Comparison of ENCODE assay signal across 1 cellular context in the genomic region with DNA sequence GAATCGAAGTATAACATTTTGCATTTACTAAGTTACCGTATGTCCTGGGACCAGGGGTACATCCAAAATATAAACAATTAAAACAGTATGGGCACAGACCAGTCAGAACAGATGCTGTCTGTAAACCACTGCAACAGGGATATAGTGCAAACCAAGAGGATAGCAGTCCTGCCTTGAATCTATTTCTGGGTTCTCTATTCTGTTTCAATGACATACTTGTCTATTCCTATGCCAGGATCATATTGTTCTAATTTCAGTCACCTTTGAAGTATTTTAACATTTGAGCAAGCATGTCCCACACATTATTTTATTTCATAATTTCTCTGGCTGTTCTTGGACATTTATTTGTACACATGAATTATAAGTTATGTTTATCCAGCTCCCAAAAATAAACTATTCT.
TF ChIP-seq lines count a peak whose summit lies in the region.

No MANE protein-coding gene starts in this region.

TF ChIP-seq in K562, 482 proteins besides CTCF, POLR2A, EP300 and RAD21:
- TF ChIP-seq ZNF57 (CRISPR knock-in tag; IDR thresholded peaks at IDR 0.05), result no peak
- TF ChIP-seq ADNP (tag; IDR thresholded peaks at IDR 0.05), result no peak
- no peak for TF ChIP-seq BACH1 (tag; IDR thresholded peaks at IDR 0.05)
- TF ChIP-seq, protein P1, sequence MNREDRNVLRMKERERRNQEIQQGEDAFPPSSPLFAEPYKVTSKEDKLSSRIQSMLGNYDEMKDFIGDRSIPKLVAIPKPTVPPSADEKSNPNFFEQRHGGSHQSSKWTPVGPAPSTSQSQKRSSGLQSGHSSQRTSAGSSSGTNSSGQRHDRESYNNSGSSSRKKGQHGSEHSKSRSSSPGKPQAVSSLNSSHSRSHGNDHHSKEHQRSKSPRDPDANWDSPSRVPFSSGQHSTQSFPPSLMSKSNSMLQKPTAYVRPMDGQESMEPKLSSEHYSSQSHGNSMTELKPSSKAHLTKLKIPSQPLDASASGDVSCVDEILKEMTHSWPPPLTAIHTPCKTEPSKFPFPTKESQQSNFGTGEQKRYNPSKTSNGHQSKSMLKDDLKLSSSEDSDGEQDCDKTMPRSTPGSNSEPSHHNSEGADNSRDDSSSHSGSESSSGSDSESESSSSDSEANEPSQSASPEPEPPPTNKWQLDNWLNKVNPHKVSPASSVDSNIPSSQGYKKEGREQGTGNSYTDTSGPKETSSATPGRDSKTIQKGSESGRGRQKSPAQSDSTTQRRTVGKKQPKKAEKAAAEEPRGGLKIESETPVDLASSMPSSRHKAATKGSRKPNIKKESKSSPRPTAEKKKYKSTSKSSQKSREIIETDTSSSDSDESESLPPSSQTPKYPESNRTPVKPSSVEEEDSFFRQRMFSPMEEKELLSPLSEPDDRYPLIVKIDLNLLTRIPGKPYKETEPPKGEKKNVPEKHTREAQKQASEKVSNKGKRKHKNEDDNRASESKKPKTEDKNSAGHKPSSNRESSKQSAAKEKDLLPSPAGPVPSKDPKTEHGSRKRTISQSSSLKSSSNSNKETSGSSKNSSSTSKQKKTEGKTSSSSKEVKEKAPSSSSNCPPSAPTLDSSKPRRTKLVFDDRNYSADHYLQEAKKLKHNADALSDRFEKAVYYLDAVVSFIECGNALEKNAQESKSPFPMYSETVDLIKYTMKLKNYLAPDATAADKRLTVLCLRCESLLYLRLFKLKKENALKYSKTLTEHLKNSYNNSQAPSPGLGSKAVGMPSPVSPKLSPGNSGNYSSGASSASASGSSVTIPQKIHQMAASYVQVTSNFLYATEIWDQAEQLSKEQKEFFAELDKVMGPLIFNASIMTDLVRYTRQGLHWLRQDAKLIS (CRISPR knock-in tag; IDR thresholded peaks at IDR 0.05), result no peak
- no peak for TF ChIP-seq RBM15 (IDR thresholded peaks at IDR 0.05; ENCODE audit: insufficient read depth, low read length)
- TF ChIP-seq, protein P2, sequence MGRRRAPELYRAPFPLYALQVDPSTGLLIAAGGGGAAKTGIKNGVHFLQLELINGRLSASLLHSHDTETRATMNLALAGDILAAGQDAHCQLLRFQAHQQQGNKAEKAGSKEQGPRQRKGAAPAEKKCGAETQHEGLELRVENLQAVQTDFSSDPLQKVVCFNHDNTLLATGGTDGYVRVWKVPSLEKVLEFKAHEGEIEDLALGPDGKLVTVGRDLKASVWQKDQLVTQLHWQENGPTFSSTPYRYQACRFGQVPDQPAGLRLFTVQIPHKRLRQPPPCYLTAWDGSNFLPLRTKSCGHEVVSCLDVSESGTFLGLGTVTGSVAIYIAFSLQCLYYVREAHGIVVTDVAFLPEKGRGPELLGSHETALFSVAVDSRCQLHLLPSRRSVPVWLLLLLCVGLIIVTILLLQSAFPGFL (CRISPR knock-in tag; IDR thresholded peaks at IDR 0.05), result no peak
- no peak for TF ChIP-seq SIX5 (IDR thresholded peaks at IDR 0.05; ENCODE audit: borderline replicate concordance in 1 of 2, insufficient read depth in 1 of 2, low read depth in 1 of 2, low read length in 2 of 2)
- no peak for TF ChIP-seq ETS2 (tag; IDR thresholded peaks at IDR 0.05; ENCODE audit: borderline replicate concordance, poor library complexity, severe bottlenecking)
- TF ChIP-seq TGIF2 (CRISPR knock-in tag; IDR thresholded peaks at IDR 0.05), result no peak
- TF ChIP-seq, protein P3, sequence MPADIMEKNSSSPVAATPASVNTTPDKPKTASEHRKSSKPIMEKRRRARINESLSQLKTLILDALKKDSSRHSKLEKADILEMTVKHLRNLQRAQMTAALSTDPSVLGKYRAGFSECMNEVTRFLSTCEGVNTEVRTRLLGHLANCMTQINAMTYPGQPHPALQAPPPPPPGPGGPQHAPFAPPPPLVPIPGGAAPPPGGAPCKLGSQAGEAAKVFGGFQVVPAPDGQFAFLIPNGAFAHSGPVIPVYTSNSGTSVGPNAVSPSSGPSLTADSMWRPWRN (IDR thresholded peaks at IDR 0.05; ENCODE audit: low read depth), result no peak
- TF ChIP-seq EP400 (IDR thresholded peaks at IDR 0.05), result no peak
- TF ChIP-seq, protein P4, sequence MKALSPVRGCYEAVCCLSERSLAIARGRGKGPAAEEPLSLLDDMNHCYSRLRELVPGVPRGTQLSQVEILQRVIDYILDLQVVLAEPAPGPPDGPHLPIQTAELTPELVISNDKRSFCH (CRISPR knock-in tag; IDR thresholded peaks at IDR 0.05), result no peak
- TF ChIP-seq, protein P4 (tag; IDR thresholded peaks at IDR 0.05), result no peak
- TF ChIP-seq, protein P5, sequence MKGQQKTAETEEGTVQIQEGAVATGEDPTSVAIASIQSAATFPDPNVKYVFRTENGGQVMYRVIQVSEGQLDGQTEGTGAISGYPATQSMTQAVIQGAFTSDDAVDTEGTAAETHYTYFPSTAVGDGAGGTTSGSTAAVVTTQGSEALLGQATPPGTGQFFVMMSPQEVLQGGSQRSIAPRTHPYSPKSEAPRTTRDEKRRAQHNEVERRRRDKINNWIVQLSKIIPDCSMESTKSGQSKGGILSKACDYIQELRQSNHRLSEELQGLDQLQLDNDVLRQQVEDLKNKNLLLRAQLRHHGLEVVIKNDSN (CRISPR knock-in tag; IDR thresholded peaks at IDR 0.05), result no peak
- no peak for TF ChIP-seq KHSRP (IDR thresholded peaks at IDR 0.05)
- TF ChIP-seq BCL6 (CRISPR knock-in tag; IDR thresholded peaks at IDR 0.05), result no peak
